1 cellular context compared by ENCODE assay signal in genomic region chr17:45236002-45236606, GRCh38.
TF ChIP-seq lines count a peak whose summit lies in the region.

No MANE protein-coding gene starts in this region.

TF ChIP-seq in K562, 482 proteins besides CTCF, POLR2A, EP300 and RAD21:
- TF ChIP-seq HDAC2 (IDR thresholded peaks at IDR 0.05) (no peak), POLR2G (IDR thresholded peaks at IDR 0.05; ENCODE audit: low read depth, low read length) (0 out of 2 replicates have a peak, but pooled peaks have one; percentile 26)
